In the genomic region with DNA sequence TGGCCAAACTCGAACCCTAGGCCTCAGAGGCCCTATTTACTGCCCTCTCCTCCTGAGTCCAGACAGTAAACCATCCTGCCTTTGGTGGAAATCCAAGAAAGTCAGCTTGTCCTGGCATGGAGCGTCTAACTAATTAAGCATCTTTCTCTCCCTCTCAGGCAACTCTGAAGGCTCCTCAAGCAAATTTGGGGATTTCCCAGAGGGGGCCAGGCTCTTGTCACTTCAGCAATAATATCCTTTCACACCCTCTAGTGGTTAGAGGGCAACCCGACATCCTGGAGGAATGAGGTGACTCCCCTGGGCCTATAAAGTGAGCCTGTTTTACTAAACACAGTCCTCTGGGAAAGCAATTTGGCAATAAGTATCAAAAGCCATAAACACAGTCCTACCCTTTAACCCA, we compare ENCODE assay signal across 7 cellular contexts.
DNase-seq lines count a peak whose midpoint lies in the region; ATAC-seq and TF ChIP-seq lines count a peak whose summit lies in the region.

No MANE protein-coding gene starts in this region.

- no peaks in the 10 kb centered on the region for H3K79me1 ChIP-seq in H9 (ENCODE audit: insufficient read depth, low read depth, low read length, poor library complexity, severe bottlenecking)

- in situ Hi-C loops in GM13976 (cut with MboI; ENCODE audit: low sequenced_read_pairs, unreplicated experiment), result no loop called here

- no peak overlapping the region for H2BK20ac ChIP-seq in H9 (ENCODE audit: low read depth, low read length, poor library complexity, severe bottlenecking)

- peaks cover 4 to 5% of the 10 kb centered on the region in 2 experiments for H3K9me3 Mint-ChIP-seq in H9
- peaks cover 13% of the 10 kb centered on the region for H3K9me3 Mint-ChIP-seq in activated B cell treated with CpG ODN at 0.5 μM for 24 hours

- DNase-seq in GM13976 (ENCODE audit: low spot score) (peak; percentile 51), H9 (peak; percentile 86), activated B cell treated with CpG ODN at 0.5 μM for 24 hours (no peak), dorsolateral prefrontal cortex (no peak), psoas muscle (no peak), stomach (no peak)

- H3K27me3 ChIP-seq in H9 (ENCODE audit: insufficient read depth, low read length), result no peaks in the 10 kb centered on the region
- no peaks in the 10 kb centered on the region for H3K27me3 ChIP-seq in Loucy (ENCODE audit: insufficient read depth, low read length, poor library complexity, severe bottlenecking)
- peaks cover 0 to 6% (median 0%) of the 10 kb centered on the region in 45 donors for H3K27me3 ChIP-seq in dorsolateral prefrontal cortex
- no peaks in the 10 kb centered on the region for H3K27me3 ChIP-seq in psoas muscle (ENCODE audit: insufficient read depth in 3 of 3, low read length in 2 of 3)
- H3K27me3 ChIP-seq in stomach, result no peaks in the 10 kb centered on the region

- H3K9ac ChIP-seq in H9 (ENCODE audit: extremely low read depth, insufficient read length, low read length) (no peak overlapping the region), Loucy (ENCODE audit: low read depth, low read length, poor library complexity, severe bottlenecking) (no peak overlapping the region)

- CTCF ChIA-PET in activated B cell treated with CpG ODN at 0.5 μM for 24 hours (lab: Charles Lee), result no interaction called here

- H4K20me1 ChIP-seq in H9 (ENCODE audit: control insufficient read depth, insufficient read depth, insufficient read length) (no peaks in the 10 kb centered on the region), Loucy (ENCODE audit: insufficient read depth, low read length, poor library complexity, severe bottlenecking) (no peaks in the 10 kb centered on the region)

- H3K56ac ChIP-seq in H9 (ENCODE audit: insufficient read length, low read depth, low read length), result no peak overlapping the region

- no CpG with 5 or more reads among the region's 3 CpGs for WGBS in H9 (ENCODE audit: extremely low coverage, insufficient read length, low lambda C conversion rate)
- WGBS in psoas muscle, 3 donors, result 45 to 55% (median 53%) methylated on average over 3 of the region's 3 CpGs
- 19 to 28% (median 27%) methylated on average over 3 of the region's 3 CpGs for WGBS in stomach, 5 donors

- POLR2A ChIA-PET in activated B cell treated with CpG ODN at 0.5 μM for 24 hours (lab: Charles Lee), result no interaction called here

- no peaks in the 10 kb centered on the region for H3K23me2 ChIP-seq in H9 (ENCODE audit: insufficient read length, low read depth, low read length, poor library complexity, severe bottlenecking)

- H3K36me3 ChIP-seq in Loucy (ENCODE audit: insufficient read depth, low read length) (no peaks in the 10 kb centered on the region), psoas muscle (ENCODE audit: insufficient read depth in 1 of 2, low read depth in 1 of 2) (no peaks in the 10 kb centered on the region), stomach (no peaks in the 10 kb centered on the region)

- H2BK15ac ChIP-seq in H9 (ENCODE audit: low read depth, low read length), result no peak overlapping the region

- intact Hi-C loops in activated B cell treated with CpG ODN at 0.5 μM for 24 hours (cut with micrococcal nuclease), result loop anchor here (1.0 kb wide), 1 partner anchor 62 kb away; no protein-coding TSS in a partner anchor
- intact Hi-C loops in dorsolateral prefrontal cortex (cut with DNase I), result no loop called here
- intact Hi-C loops in psoas muscle (cut with DNase I), result loop anchor here in 1 of 2 donors (2.0 kb wide), 1 partner anchor 153 kb away; no protein-coding TSS in a partner anchor
- intact Hi-C loops in stomach (cut with DNase I; ENCODE audit: low total_unique reads), result no loop called here

- H2AFZ ChIP-seq in H9 (ENCODE audit: low read length) (no peak overlapping the region), Loucy (ENCODE audit: low read length) (peak overlapping the region; percentile 0; the same call in 1 of the 2 replicates)

- H2AK5ac ChIP-seq in H9 (ENCODE audit: insufficient read length, low read length), result no peak overlapping the region

- peak; percentile 75 for ATAC-seq in activated B cell treated with CpG ODN at 0.5 μM for 24 hours (ENCODE audit: low read depth)
- peak in 3 of 4 donors; percentile 37 to 68 (median 67) for ATAC-seq in psoas muscle

- no peak overlapping the region for H3K23ac ChIP-seq in H9 (ENCODE audit: insufficient read length, low read depth, low read length)

- H3K27ac Mint-ChIP-seq in H9 (no peak overlapping the region), activated B cell treated with CpG ODN at 0.5 μM for 24 hours (no peak overlapping the region)

- no peak for TF ChIP-seq EP300 in stomach (IDR thresholded peaks at IDR 0.05)

- no peak for TF ChIP-seq POLR2A in stomach (IDR thresholded peaks at IDR 0.05)

- no peak overlapping the region for H3K4me3 Mint-ChIP-seq in H9
- H3K4me3 Mint-ChIP-seq in activated B cell treated with CpG ODN at 0.5 μM for 24 hours, result no peak overlapping the region

- H3K4me2 ChIP-seq in H9 (ENCODE audit: insufficient read depth, insufficient read length, low read length) (no peak overlapping the region), Loucy (ENCODE audit: low read depth, low read length, poor library complexity, severe bottlenecking) (no peak overlapping the region)

- no peak overlapping the region for H2BK5ac ChIP-seq in H9 (ENCODE audit: insufficient read length, low read length)

- TF ChIP-seq CTCF in GM13976 (IDR thresholded peaks at IDR 0.05; ENCODE audit: borderline replicate concordance, control extremely low read depth, extremely low read depth, insufficient read depth, missing control alignments), result peak; percentile 40
- TF ChIP-seq CTCF in H9 (conservative IDR thresholded peaks at IDR 0.05), result peak; percentile 76
- peak; percentile 90 for TF ChIP-seq CTCF in Loucy (conservative IDR thresholded peaks at IDR 0.05; ENCODE audit: low read length)
- no peak for TF ChIP-seq CTCF in activated B cell treated with CpG ODN at 0.5 μM for 24 hours (IDR thresholded peaks at IDR 0.05)
- peak in 34 of 56 donors; percentile 6 to 53 (median 22) for TF ChIP-seq CTCF in dorsolateral prefrontal cortex (IDR thresholded peaks at IDR 0.05 in 54 of 56, conservative IDR thresholded peaks at IDR 0.05 in 2 of 56; ENCODE audit: low read depth in 1 of 56, partially characterized antibody in 56 of 56)
- peak; percentile 35 for TF ChIP-seq CTCF in psoas muscle (IDR thresholded peaks at IDR 0.05)
- TF ChIP-seq CTCF in stomach (IDR thresholded peaks at IDR 0.05), result peak in 2 of 7 experiments; percentile 7 to 17

- H3K4me1 ChIP-seq in H9 (ENCODE audit: insufficient read depth, low read length), result no peaks in the 10 kb centered on the region
- peaks cover 24% of the 10 kb centered on the region for H3K4me1 ChIP-seq in Loucy (ENCODE audit: insufficient read depth, low read length, poor library complexity, severe bottlenecking)
- H3K4me1 ChIP-seq in psoas muscle, result no peaks in the 10 kb centered on the region
- H3K4me1 ChIP-seq in stomach, result peaks cover 0 to 7% (median 0%) of the 10 kb centered on the region in 4 donors

- H3K27ac ChIP-seq in H9 (ENCODE audit: insufficient read length, low read depth, low read length) (no peak overlapping the region), dorsolateral prefrontal cortex (no peak overlapping the region), psoas muscle (no peak overlapping the region), stomach (no peak overlapping the region)

- no peak overlapping the region for H4K5ac ChIP-seq in H9 (ENCODE audit: insufficient read length, low read depth, low read length)

- H3K27me3 Mint-ChIP-seq in H9 (ENCODE audit: low read depth) (peaks cover 10% of the 10 kb centered on the region), activated B cell treated with CpG ODN at 0.5 μM for 24 hours (peaks cover 7% of the 10 kb centered on the region)

- H3T11ph ChIP-seq in H9 (ENCODE audit: low read length), result no peak overlapping the region

- H3K4me1 Mint-ChIP-seq in H9 (peaks cover 5% of the 10 kb centered on the region in 2 experiments), activated B cell treated with CpG ODN at 0.5 μM for 24 hours (peaks cover 2% of the 10 kb centered on the region)

- no peak overlapping the region for H4K8ac ChIP-seq in H9 (replicated peaks; ENCODE audit: insufficient read length, low read depth, low read length)

- H2BK120ac ChIP-seq in H9 (ENCODE audit: low read depth, low read length, poor library complexity, severe bottlenecking), result no peak overlapping the region

- H3K18ac ChIP-seq in H9 (ENCODE audit: insufficient read length, low read depth, low read length), result no peak overlapping the region

- H3K4ac ChIP-seq in H9 (ENCODE audit: low read depth, low read length), result no peak overlapping the region

- H3K9me3 ChIP-seq in H9 (ENCODE audit: control insufficient read depth, low read depth, low read length) (no peaks in the 10 kb centered on the region), Loucy (ENCODE audit: insufficient read depth, low read depth, low read length) (no peaks in the 10 kb centered on the region), psoas muscle (peaks cover 4% of the 10 kb centered on the region), stomach (peaks cover 0 to 20% (median 10%) of the 10 kb centered on the region in 4 donors)

- no peak overlapping the region for H4K91ac ChIP-seq in H9 (ENCODE audit: insufficient read length, low read depth, low read length)

- H3K36me3 Mint-ChIP-seq in H9 (ENCODE audit: insufficient read depth in 1 of 3, low read depth in 3 of 3), result peaks cover 0 to 2% (median 0%) of the 10 kb centered on the region in 3 experiments; a peak in 1 of 7 replicates
- H3K36me3 Mint-ChIP-seq in activated B cell treated with CpG ODN at 0.5 μM for 24 hours (ENCODE audit: low read depth), result no peaks in the 10 kb centered on the region

- no peak overlapping the region for H2BK12ac ChIP-seq in H9 (ENCODE audit: insufficient read length, low read depth, low read length)

- no peak overlapping the region for H3K4me3 ChIP-seq in Loucy (ENCODE audit: low read length, poor library complexity, severe bottlenecking)
- no peak overlapping the region for H3K4me3 ChIP-seq in dorsolateral prefrontal cortex
- no peak overlapping the region for H3K4me3 ChIP-seq in psoas muscle
- no peak overlapping the region for H3K4me3 ChIP-seq in stomach

- no peaks in the 10 kb centered on the region for H3F3A ChIP-seq in Loucy (ENCODE audit: low read depth)

- H3K79me2 ChIP-seq in H9 (ENCODE audit: insufficient read depth, low read length), result no peaks in the 10 kb centered on the region
- H3K79me2 ChIP-seq in Loucy (ENCODE audit: insufficient read depth, low read length), result no peaks in the 10 kb centered on the region

- no peak overlapping the region for H3K14ac ChIP-seq in H9 (ENCODE audit: insufficient read depth, low read length)

- H3K9me2 ChIP-seq in Loucy (replicated peaks; ENCODE audit: low read depth, low read length), result no peaks in the 10 kb centered on the region

Comparison
In these comparisons a context has a peak if more than half of its experiments do, and no peak if none do; other contexts are left out.
1. DNase-seq: peak in GM13976 (single experiment) and H9 (single experiment); none in activated B cell treated with CpG ODN at 0.5 μM for 24 hours (single experiment), dorsolateral prefrontal cortex (0 of 10), psoas muscle (0 of 2) and stomach (single experiment).